Comparison of ENCODE assay signal across 1 cellular context in the genomic region with DNA sequence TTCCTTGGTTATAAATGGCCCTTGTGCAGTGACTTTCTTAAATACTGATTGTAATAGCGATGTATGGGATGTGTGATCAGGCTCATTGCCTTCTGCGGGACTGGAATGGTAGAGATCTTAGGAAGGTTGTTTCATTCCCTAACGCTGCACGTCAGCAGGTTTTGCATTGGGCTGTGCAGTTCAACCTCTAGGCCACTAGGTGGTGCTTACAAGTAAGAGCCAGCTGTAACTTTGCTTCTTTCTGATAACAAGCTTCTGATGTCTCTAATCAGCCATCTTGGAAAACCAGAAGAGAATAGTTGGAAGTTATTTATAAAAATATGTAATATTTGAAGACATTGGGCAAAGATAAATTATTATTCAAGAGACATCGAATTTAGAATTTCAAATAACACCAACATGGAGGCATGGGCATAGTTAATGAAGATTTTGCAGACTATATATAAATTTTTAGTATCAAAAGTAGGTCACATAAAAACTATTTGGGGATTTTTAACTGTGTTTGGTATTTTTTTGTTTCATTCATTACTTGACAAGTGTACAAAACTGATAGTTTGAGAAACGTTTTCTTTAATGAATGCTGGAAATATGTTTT.
TF ChIP-seq lines count a peak whose summit lies in the region.

No MANE protein-coding gene starts in this region.

TF ChIP-seq in K562, 482 proteins besides CTCF, POLR2A, EP300 and RAD21:
- TF ChIP-seq, protein P1, sequence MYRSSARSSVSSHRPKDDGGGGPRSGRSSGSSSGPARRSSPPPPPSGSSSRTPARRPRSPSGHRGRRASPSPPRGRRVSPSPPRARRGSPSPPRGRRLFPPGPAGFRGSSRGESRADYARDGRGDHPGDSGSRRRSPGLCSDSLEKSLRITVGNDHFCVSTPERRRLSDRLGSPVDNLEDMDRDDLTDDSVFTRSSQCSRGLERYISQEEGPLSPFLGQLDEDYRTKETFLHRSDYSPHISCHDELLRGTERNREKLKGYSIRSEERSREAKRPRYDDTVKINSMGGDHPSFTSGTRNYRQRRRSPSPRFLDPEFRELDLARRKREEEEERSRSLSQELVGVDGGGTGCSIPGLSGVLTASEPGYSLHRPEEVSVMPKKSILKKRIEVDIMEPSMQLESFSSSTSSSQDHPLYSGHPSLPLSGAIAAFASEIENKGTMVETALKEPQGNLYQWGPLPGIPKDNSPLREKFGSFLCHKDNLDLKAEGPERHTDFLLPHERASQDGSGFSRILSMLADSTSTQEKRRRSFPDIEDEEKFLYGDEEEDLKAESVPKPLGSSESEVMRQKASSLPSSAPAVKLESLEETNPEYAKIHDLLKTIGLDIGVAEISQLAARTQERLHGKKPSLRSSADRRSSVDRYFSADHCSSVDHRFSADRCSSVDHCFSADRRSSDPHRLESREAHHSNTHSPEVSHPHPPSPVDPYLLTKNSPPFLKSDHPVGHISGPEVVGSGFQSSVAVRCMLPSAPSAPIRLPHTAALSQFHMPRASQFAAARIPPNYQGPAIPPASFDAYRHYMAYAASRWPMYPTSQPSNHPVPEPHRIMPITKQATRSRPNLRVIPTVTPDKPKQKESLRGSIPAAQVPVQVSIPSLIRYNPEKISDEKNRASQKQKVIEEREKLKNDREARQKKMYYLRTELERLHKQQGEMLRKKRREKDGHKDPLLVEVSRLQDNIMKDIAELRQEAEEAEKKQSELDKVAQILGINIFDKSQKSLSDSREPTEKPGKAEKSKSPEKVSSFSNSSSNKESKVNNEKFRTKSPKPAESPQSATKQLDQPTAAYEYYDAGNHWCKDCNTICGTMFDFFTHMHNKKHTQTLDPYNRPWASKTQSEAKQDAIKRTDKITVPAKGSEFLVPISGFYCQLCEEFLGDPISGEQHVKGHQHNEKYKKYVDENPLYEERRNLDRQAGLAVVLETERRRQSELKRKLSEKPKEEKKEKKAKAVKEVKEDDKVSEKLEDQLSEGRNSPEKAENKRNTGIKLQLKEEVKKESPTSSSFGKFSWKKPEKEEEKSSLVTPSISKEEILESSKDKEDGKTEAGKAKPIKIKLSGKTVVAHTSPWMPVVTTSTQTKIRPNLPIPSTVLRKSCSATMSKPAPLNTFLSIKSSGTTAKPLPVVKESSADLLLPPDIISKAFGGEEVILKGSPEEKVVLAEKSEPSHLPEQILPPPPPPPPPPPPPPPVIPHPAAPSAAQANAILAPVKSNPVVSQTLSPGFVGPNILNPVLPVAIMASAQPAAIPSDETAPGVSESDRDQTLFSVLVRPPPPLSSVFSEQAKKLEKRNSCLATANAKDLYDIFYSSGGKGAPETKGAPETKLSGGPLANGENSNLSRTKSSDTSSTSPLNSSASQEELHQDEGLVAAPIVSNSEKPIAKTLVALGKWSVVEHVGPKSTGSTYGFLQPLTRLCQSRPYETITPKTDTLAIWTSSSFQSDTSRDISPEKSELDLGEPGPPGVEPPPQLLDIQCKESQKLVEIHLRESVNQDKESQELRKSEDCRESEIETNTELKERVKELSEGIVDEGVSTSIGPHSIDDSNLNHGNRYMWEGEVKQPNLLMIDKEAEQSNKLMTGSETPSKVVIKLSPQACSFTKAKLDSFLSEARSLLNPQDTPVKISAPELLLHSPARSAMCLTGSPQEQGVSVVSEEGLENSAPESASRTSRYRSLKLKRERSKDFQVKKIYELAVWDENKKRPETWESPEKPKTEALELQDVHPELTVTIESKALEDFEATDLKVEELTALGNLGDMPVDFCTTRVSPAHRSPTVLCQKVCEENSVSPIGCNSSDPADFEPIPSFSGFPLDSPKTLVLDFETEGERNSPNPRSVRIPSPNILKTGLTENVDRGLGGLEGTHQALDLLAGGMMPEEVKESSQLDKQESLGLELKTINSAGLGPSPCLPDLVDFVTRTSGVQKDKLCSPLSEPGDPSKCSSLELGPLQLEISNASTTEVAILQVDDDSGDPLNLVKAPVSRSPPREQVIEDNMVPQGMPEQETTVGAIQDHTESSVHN (IDR thresholded peaks at IDR 0.05; ENCODE audit: borderline replicate concordance in 1 of 2, low read depth in 1 of 2) = no peak
- TF ChIP-seq SP2 (IDR thresholded peaks at IDR 0.05; ENCODE audit: extremely low read depth, low read depth, low read length, poor library complexity, severe bottlenecking) (no peak), FOXJ2 (tag; IDR thresholded peaks at IDR 0.05) (no peak)
